8 cellular contexts compared by ENCODE assay signal in the genomic region with DNA sequence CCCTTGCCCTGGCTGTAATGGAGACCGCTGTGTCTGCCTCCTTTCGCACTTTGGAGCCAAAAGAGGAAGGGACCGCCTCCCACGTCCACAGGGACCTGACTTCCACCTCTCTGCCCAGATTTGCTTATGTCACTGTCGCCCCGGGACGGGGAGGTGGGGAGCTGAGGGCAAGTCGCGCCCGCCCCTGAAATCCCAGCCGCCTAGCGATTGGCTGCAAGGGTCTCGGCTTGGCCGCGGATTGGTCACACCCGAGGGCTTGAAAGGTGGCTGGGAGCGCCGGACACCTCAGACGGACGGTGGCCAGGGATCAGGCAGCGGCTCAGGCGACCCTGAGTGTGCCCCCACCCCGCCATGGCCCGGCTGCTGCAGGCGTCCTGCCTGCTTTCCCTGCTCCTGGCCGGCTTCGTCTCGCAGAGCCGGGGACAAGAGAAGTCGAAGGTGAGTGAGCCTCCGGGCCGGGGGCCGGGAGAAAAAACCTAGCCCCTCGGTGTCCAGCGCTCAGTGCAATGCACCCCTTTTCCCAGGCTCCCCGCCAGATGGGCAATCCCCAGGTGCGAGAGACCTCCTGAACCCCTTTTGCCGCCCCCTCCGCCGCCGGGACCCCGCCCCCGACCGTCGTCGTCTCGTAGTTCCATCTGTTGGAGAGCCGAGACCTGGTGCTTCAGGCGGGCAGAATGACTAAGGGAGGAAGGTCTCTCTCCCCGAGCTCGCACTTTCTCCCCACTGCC. TPM values are rescaled to one million over a fixed set of nuclear protein-coding genes. Genes with fewer than 3 reads are reported as not detected.
DNase-seq lines count a peak whose midpoint lies in the region; ATAC-seq and TF ChIP-seq lines count a peak whose summit lies in the region.

A gene with protein sequence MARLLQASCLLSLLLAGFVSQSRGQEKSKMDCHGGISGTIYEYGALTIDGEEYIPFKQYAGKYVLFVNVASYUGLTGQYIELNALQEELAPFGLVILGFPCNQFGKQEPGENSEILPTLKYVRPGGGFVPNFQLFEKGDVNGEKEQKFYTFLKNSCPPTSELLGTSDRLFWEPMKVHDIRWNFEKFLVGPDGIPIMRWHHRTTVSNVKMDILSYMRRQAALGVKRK (plus strand): TSS at position 288 of the 728 bp plus-strand sequence. CDS start 64 bp downstream, at position 352.

- H3K27ac ChIP-seq in GM23338 (ENCODE audit: low read depth): no peak within 1 kb of the TSS
- peak within 1 kb of the TSS; percentile 92 to 99 (median 94) for H3K27ac ChIP-seq in thyroid gland

- H3K4me3 Mint-ChIP-seq in GM23338: peak within 1 kb of the TSS; percentile 82
- peak within 1 kb of the TSS; percentile 58 for H3K4me3 Mint-ChIP-seq in activated T-helper 17 cell treated with anti-CD3 and anti-CD28 coated beads, Interleukin-2, amount 50 U/mL, for 72 hours

- whole genome bisulfite sequencing in thyroid gland, 2 donors: 1 to 5% methylated on average over 23 of the region's 51 CpGs

- H3K36me3 Mint-ChIP-seq in GM23338 (ENCODE audit: low read depth): no peaks in the 10 kb centered on the region
- H3K36me3 Mint-ChIP-seq in activated T-helper 17 cell treated with anti-CD3 and anti-CD28 coated beads, Interleukin-2, amount 50 U/mL, for 72 hours (ENCODE audit: low read depth): peaks cover 27% of the 10 kb centered on the region

- H3K36me3 ChIP-seq in GM23338 (ENCODE audit: insufficient read depth) (no peaks in the 10 kb centered on the region), thyroid gland (peaks cover 13 to 39% of the 10 kb centered on the region in 2 donors)

- intact Hi-C loops in thyroid gland (cut with DNase I): no loop called here

- no peaks in the 10 kb centered on the region for H3K9me3 ChIP-seq in thyroid gland

- peak; percentile 95 to 100 for TF ChIP-seq POLR2A in thyroid gland (IDR thresholded peaks at IDR 0.05)

- H3K4me1 Mint-ChIP-seq in GM23338: no peaks in the 10 kb centered on the region; the same call in 1 of the 3 replicates
- H3K4me1 Mint-ChIP-seq in activated T-helper 17 cell treated with anti-CD3 and anti-CD28 coated beads, Interleukin-2, amount 50 U/mL, for 72 hours: peaks cover 53% of the 10 kb centered on the region

- H3K27me3 ChIP-seq in GM23338 (ENCODE audit: insufficient read depth): peaks cover 15% of the 10 kb centered on the region; the same call in 1 of the 2 replicates
- H3K27me3 ChIP-seq in thyroid gland: no peaks in the 10 kb centered on the region

- no peaks in the 10 kb centered on the region for H3K79me2 ChIP-seq in GM23338 (replicated peaks; ENCODE audit: insufficient read depth)

- H3K4me1 ChIP-seq in GM23338 (ENCODE audit: insufficient read depth): peaks cover 4% of the 10 kb centered on the region; the same call in 1 of the 2 replicates
- peaks cover 74 to 78% of the 10 kb centered on the region in 2 donors for H3K4me1 ChIP-seq in thyroid gland

- peak; percentile 44 for DNase-seq in ELR (ENCODE audit: low read depth)
- peak; percentile 94 for DNase-seq in GM23338 (ENCODE audit: low spot score)
- DNase-seq in NCI-H146 (lab: John Stamatoyannopoulos, UW): peak; percentile 78
- DNase-seq in fibroblast of peridontal ligament (ENCODE audit: extremely low read depth): peak; percentile 41
- DNase-seq in myocyte (ENCODE audit: low read depth): peak; percentile 58
- DNase-seq in thyroid gland: peak; percentile 99

- no peaks in the 10 kb centered on the region for H3K9me3 Mint-ChIP-seq in GM23338
- no peaks in the 10 kb centered on the region for H3K9me3 Mint-ChIP-seq in activated T-helper 17 cell treated with anti-CD3 and anti-CD28 coated beads, Interleukin-2, amount 50 U/mL, for 72 hours

- H4K20me1 ChIP-seq in GM23338 (replicated peaks; ENCODE audit: insufficient read depth): peaks cover 3% of the 10 kb centered on the region; the same call in 1 of the 2 replicates

- H2AFZ ChIP-seq in GM23338: peak within 1 kb of the TSS; percentile 100

- H3K27ac Mint-ChIP-seq in GM23338: no peak within 1 kb of the TSS
- peak within 1 kb of the TSS; percentile 52 for H3K27ac Mint-ChIP-seq in activated T-helper 17 cell treated with anti-CD3 and anti-CD28 coated beads, Interleukin-2, amount 50 U/mL, for 72 hours

- H3K9me2 ChIP-seq in GM23338 (ENCODE audit: insufficient read depth): no peaks in the 10 kb centered on the region

- H3K4me3 ChIP-seq in GM23338 (peak within 1 kb of the TSS; percentile 86), thyroid gland (replicated peaks in 1 of 3) (peak within 1 kb of the TSS; percentile 24 to 77 (median 55))

- ATAC-seq in GM23338 (peak; percentile 97), GM18517 (IDR thresholded peaks at IDR 0.05; ENCODE audit: unreplicated experiment) (no peak)
- peak; percentile 10 for ATAC-seq in activated T-helper 17 cell treated with anti-CD3 and anti-CD28 coated beads, Interleukin-2, amount 50 U/mL, for 72 hours (replicated peaks)

- TF ChIP-seq CTCF in GM23338 (conservative IDR thresholded peaks at IDR 0.05; ENCODE audit: low read depth in 2 of 2): no peak
- TF ChIP-seq CTCF in thyroid gland (IDR thresholded peaks at IDR 0.05): peak in 1 of 6 experiments; percentile 21

- peaks cover 14% of the 10 kb centered on the region for H3K27me3 Mint-ChIP-seq in GM23338 (ENCODE audit: insufficient read depth, low read depth, poor library complexity)
- no peaks in the 10 kb centered on the region for H3K27me3 Mint-ChIP-seq in activated T-helper 17 cell treated with anti-CD3 and anti-CD28 coated beads, Interleukin-2, amount 50 U/mL, for 72 hours

- H3F3A ChIP-seq in GM23338 (replicated peaks; ENCODE audit: low read depth): no peaks in the 10 kb centered on the region

- H3K4me2 ChIP-seq in GM23338: peak within 1 kb of the TSS; percentile 94

TF ChIP-seq in GM23338, 12 proteins besides CTCF, POLR2A, EP300 and RAD21 (continues in another document):
- TF ChIP-seq, protein P1, sequence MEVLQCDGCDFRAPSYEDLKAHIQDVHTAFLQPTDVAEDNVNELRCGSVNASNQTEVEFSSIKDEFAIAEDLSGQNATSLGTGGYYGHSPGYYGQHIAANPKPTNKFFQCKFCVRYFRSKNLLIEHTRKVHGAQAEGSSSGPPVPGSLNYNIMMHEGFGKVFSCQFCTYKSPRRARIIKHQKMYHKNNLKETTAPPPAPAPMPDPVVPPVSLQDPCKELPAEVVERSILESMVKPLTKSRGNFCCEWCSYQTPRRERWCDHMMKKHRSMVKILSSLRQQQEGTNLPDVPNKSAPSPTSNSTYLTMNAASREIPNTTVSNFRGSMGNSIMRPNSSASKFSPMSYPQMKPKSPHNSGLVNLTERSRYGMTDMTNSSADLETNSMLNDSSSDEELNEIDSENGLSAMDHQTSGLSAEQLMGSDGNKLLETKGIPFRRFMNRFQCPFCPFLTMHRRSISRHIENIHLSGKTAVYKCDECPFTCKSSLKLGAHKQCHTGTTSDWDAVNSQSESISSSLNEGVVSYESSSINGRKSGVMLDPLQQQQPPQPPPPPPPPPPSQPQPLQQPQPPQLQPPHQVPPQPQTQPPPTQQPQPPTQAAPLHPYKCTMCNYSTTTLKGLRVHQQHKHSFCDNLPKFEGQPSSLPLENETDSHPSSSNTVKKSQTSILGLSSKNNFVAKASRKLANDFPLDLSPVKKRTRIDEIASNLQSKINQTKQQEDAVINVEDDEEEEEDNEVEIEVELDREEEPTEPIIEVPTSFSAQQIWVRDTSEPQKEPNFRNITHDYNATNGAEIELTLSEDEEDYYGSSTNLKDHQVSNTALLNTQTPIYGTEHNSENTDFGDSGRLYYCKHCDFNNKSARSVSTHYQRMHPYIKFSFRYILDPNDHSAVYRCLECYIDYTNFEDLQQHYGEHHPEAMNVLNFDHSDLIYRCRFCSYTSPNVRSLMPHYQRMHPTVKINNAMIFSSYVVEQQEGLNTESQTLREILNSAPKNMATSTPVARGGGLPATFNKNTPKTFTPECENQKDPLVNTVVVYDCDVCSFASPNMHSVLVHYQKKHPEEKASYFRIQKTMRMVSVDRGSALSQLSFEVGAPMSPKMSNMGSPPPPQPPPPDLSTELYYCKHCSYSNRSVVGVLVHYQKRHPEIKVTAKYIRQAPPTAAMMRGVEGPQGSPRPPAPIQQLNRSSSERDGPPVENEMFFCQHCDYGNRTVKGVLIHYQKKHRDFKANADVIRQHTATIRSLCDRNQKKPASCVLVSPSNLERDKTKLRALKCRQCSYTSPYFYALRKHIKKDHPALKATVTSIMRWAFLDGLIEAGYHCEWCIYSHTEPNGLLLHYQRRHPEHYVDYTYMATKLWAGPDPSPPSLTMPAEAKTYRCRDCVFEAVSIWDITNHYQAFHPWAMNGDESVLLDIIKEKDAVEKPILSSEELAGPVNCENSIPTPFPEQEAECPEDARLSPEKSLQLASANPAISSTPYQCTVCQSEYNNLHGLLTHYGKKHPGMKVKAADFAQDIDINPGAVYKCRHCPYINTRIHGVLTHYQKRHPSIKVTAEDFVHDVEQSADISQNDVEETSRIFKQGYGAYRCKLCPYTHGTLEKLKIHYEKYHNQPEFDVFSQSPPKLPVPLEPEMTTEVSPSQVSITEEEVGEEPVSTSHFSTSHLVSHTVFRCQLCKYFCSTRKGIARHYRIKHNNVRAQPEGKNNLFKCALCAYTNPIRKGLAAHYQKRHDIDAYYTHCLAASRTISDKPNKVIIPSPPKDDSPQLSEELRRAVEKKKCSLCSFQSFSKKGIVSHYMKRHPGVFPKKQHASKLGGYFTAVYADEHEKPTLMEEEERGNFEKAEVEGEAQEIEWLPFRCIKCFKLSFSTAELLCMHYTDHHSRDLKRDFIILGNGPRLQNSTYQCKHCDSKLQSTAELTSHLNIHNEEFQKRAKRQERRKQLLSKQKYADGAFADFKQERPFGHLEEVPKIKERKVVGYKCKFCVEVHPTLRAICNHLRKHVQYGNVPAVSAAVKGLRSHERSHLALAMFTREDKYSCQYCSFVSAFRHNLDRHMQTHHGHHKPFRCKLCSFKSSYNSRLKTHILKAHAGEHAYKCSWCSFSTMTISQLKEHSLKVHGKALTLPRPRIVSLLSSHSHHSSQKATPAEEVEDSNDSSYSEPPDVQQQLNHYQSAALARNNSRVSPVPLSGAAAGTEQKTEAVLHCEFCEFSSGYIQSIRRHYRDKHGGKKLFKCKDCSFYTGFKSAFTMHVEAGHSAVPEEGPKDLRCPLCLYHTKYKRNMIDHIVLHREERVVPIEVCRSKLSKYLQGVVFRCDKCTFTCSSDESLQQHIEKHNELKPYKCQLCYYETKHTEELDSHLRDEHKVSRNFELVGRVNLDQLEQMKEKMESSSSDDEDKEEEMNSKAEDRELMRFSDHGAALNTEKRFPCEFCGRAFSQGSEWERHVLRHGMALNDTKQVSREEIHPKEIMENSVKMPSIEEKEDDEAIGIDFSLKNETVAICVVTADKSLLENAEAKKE (CRISPR knock-in tag; IDR thresholded peaks at IDR 0.05): no peak
- TF ChIP-seq EZH2 (IDR thresholded peaks at IDR 0.05; ENCODE audit: low read depth, unreplicated experiment): no peak
- TF ChIP-seq POLR2AphosphoS5 (IDR thresholded peaks at IDR 0.05; ENCODE audit: low read depth): peak; percentile 95

RNA-seq across cellular contexts. Expression of the gene that starts here (rescaled TPM):
- total RNA-seq in GM23338 (2014; rRNA removed; shearing (Covaris generic)): 48.4 and 48.9 TPM in 2 replicates
- polyA plus RNA-seq in GM23338 (2016; fragmentation: Nextera tagmentation; extraction: Ambion mirVana): 27.6 and 28.0 TPM in 2 replicates
- not detected for total RNA-seq in activated T-helper 17 cell treated with anti-CD3 and anti-CD28 coated beads, Interleukin-2, amount 50 U/mL, for 72 hours
- 3.7 and 5.6 TPM in 2 replicates for total RNA-seq in myocyte
- polyA plus RNA-seq in myocyte (2012): 11.6 TPM
- over 10,000 TPM in 1 of 4 donors, 1,000 to 10,000 TPM in 3; 2,730 to 12,549 (median 7,201) TPM for total RNA-seq in thyroid gland

Comparison
In these comparisons a context has a peak if more than half of its experiments do, and no peak if none do; other contexts are left out.
1. RNA of the gene that starts here (total RNA-seq): 2,730 to 12,549 TPM in thyroid gland; 48.4 to 48.9 TPM in GM23338, 3.7 to 5.6 TPM in myocyte and not detected in activated T-helper 17 cell treated with anti-CD3 and anti-CD28 coated beads, Interleukin-2, amount 50 U/mL, for 72 hours; every median in the first group is over 10 times any median in the second.
2. Peak in ATAC-seq in activated T-helper 17 cell treated with anti-CD3 and anti-CD28 coated beads, Interleukin-2, amount 50 U/mL, for 72 hours; RNA of the gene not detected or under 1 TPM.
3. DNase-seq: peak in every context shown above with its lines; median percentile 99 in thyroid gland; 94 in GM23338; 78 in NCI-H146; 58 in myocyte; 44 in ELR; 41 in fibroblast of peridontal ligament.